ENCODE assay signal across 8 cellular contexts in genomic region chr10:6401562-6402348, GRCh38.
DNase-seq lines count a peak whose midpoint lies in the region; ATAC-seq and TF ChIP-seq lines count a peak whose summit lies in the region.

No MANE protein-coding gene starts in this region.

- H3K4me3 ChIP-seq in epithelial cell of proximal tubule (ENCODE audit: low read depth, low read length) (peak overlapping the region; percentile 47), mucosa of descending colon (no peak overlapping the region)

- no peaks in the 10 kb centered on the region for H3K9me3 ChIP-seq in mucosa of descending colon

- peak; percentile 82 for TF ChIP-seq CTCF in epithelial cell of proximal tubule (conservative IDR thresholded peaks at IDR 0.05; ENCODE audit: low read depth, low read length)
- TF ChIP-seq CTCF in mucosa of descending colon (IDR thresholded peaks at IDR 0.05): peak; percentile 43

- DNase-seq in C1 segment of cervical spinal cord (lab: John Stamatoyannopoulos, UW) (peak in 12 of 14 donors; percentile 48 to 80 (median 66)), GM19240 (ENCODE audit: insufficient read length, low spot score) (peak; percentile 67), HPDE6-E6E7 (ENCODE audit: extremely low spot score) (peak; percentile 66), NCI-H82 treated with DMSO at 0.1 percent for 48 hours (lab: John Stamatoyannopoulos, UW; ENCODE audit: unreplicated experiment) (peak; percentile 76), activated T-cell treated with anti-CD3 and anti-CD28 coated beads for 24 hours (ENCODE audit: low read depth) (peak; percentile 58), epithelial cell of proximal tubule (ENCODE audit: low read depth) (peak; percentile 78), mucosa of descending colon (peak; percentile 59 to 80 (median 67))
- peak; percentile 56 for DNase-seq in stimulated activated naive CD8-positive, alpha-beta T cell treated with anti-CD3 and anti-CD28 coated beads, Interleukin-15, Interleukin-2, amounts not matched to agents 100 U/mL and 50 U/mL, for 24 hours

- peak; percentile 98 for ATAC-seq in mucosa of descending colon
- peak; percentile 76 for ATAC-seq in stimulated activated naive CD8-positive, alpha-beta T cell treated with anti-CD3 and anti-CD28 coated beads, Interleukin-15, Interleukin-2, amounts not matched to agents 100 U/mL and 50 U/mL, for 24 hours

- no peaks in the 10 kb centered on the region for H3K36me3 ChIP-seq in mucosa of descending colon (ENCODE audit: low read depth)

- intact Hi-C loops in mucosa of descending colon (cut with DNase I, micrococcal nuclease): loop anchor here (5.0 to 10.0 kb wide), 4 partner anchors 197 to 297 kb away; partner anchors contain the start of gene PFKFB3 (in 2 of the 2)

- peaks cover 5% of the 10 kb centered on the region for H3K4me1 ChIP-seq in mucosa of descending colon (ENCODE audit: low read depth)
